17 cellular contexts compared by ENCODE assay signal in the genomic region with DNA sequence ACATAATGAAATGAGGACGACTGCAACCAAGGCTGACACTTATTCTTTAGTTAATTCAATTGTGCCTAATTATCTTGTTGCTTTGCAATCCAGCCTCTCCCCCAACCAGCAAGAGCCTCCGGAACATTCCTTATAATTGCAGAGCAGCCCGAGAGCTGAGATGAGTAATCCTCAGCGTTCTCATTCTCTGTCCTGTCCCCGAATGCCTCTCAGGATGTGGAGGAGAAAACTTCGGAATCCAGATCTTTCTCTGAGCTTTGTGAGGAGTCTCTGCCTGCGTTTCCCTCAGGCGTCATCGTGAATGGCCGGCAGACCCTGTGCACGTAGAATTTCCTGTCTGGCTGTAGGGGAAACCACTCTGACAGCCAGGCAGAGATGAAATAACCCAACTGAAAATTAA.
DNase-seq lines count a peak whose midpoint lies in the region; ATAC-seq and TF ChIP-seq lines count a peak whose summit lies in the region.
"Had no signal": no experiment of that assay in that cellular context is flagged by ENCODE, and none has a peak within 500 bp of the region (broad histone marks: within the 10 kb centered on the region; RNA-seq: fewer than 3 reads in every experiment).

No MANE protein-coding gene starts in this region.

- H3K27ac Mint-ChIP-seq in endodermal cell, result peak overlapping the region; percentile 74
- H3K27ac Mint-ChIP-seq in activated naive CD8-positive, alpha-beta T cell treated with anti-CD3 and anti-CD28 coated beads for 36 hours, result no peak overlapping the region
- H3K27ac Mint-ChIP-seq: activated naive CD4-positive, alpha-beta T cell treated with anti-CD3 and anti-CD28 coated beads, Interleukin-2, amount 10 ng/mL, durations not matched to agents 7 days and 5 days; naive thymus-derived CD4-positive, alpha-beta T cell; T-cell had no signal

- H3K27me3 Mint-ChIP-seq in endodermal cell (ENCODE audit: insufficient read depth), result peaks cover 2% of the 10 kb centered on the region
- H3K27me3 Mint-ChIP-seq in activated naive CD8-positive, alpha-beta T cell treated with anti-CD3 and anti-CD28 coated beads for 36 hours, result peaks cover 43% of the 10 kb centered on the region

- peaks cover 18% of the 10 kb centered on the region for H3K4me1 Mint-ChIP-seq in endodermal cell
- H3K4me1 Mint-ChIP-seq in activated naive CD8-positive, alpha-beta T cell treated with anti-CD3 and anti-CD28 coated beads for 36 hours, result peaks cover 8% of the 10 kb centered on the region
- H3K4me1 Mint-ChIP-seq: activated naive CD4-positive, alpha-beta T cell treated with anti-CD3 and anti-CD28 coated beads, Interleukin-2, amount 10 ng/mL, durations not matched to agents 7 days and 5 days had no signal

- H3K9me3 ChIP-seq in left ventricle myocardium inferior (replicated peaks), result no peaks in the 10 kb centered on the region
- no peaks in the 10 kb centered on the region for H3K9me3 ChIP-seq in endodermal cell (ENCODE audit: control insufficient read depth, low read length)
- H3K9me3 ChIP-seq in mesodermal cell (ENCODE audit: control insufficient read depth, low read length), result no peaks in the 10 kb centered on the region
- H3K9me3 ChIP-seq: heart left ventricle had no signal

- H3K4me3 ChIP-seq in left ventricle myocardium inferior (no peak overlapping the region), endodermal cell (ENCODE audit: low read length) (no peak overlapping the region), mesodermal cell (ENCODE audit: extremely low read depth, insufficient read depth, low read length, poor library complexity, severe bottlenecking) (no peak overlapping the region)
- H3K4me3 ChIP-seq: heart left ventricle had no signal

- H3K27ac ChIP-seq in left ventricle myocardium inferior (replicated peaks) (no peak overlapping the region), endodermal cell (ENCODE audit: low read depth, low read length) (no peak overlapping the region), mesodermal cell (ENCODE audit: low read depth, low read length, severe bottlenecking) (peak overlapping the region; percentile 57)
- H3K27ac ChIP-seq: heart left ventricle had no signal

- intact Hi-C loops in left ventricle myocardium superior (cut with micrococcal nuclease), result no loop called here
- intact Hi-C loops in left ventricle myocardium inferior (cut with micrococcal nuclease), result no loop called here

- 60 to 75% methylated on average over 10 to 11 of the region's 11 CpGs for WGBS in endodermal cell (ENCODE audit: insufficient coverage in 1 of 2, insufficient read length in 1 of 2), 2 experiments
- 63 to 84% methylated on average over 8 to 10 of the region's 11 CpGs for WGBS in mesodermal cell (ENCODE audit: insufficient coverage in 2 of 2), 2 experiments

- no peaks in the 10 kb centered on the region for H3K36me3 ChIP-seq in left ventricle myocardium inferior
- no peaks in the 10 kb centered on the region for H3K36me3 ChIP-seq in endodermal cell (ENCODE audit: control insufficient read depth, insufficient read depth, low read length)
- no peaks in the 10 kb centered on the region for H3K36me3 ChIP-seq in mesodermal cell (ENCODE audit: control insufficient read depth, insufficient read depth, low read length)
- H3K36me3 ChIP-seq: heart left ventricle had no signal

- H3K27me3 ChIP-seq in left ventricle myocardium inferior (ENCODE audit: low read depth) (peaks cover 77% of the 10 kb centered on the region), endodermal cell (ENCODE audit: control insufficient read depth, insufficient read depth, low read length, poor library complexity, severe bottlenecking) (no peaks in the 10 kb centered on the region)

- H3K4me1 ChIP-seq in left ventricle myocardium inferior (peaks cover 8% of the 10 kb centered on the region), endodermal cell (ENCODE audit: control insufficient read depth, insufficient read depth, low read length) (peaks cover 4% of the 10 kb centered on the region), mesodermal cell (ENCODE audit: control insufficient read depth, insufficient read depth, low read length, poor library complexity, severe bottlenecking) (peaks cover 6% of the 10 kb centered on the region)
- H3K4me1 ChIP-seq: heart left ventricle had no signal

- no peak overlapping the region for H3K9ac ChIP-seq in endodermal cell (ENCODE audit: extremely low read depth, low read length, poor library complexity, severe bottlenecking)

- H3K9me3 Mint-ChIP-seq in endodermal cell, result no peaks in the 10 kb centered on the region
- H3K9me3 Mint-ChIP-seq in activated naive CD8-positive, alpha-beta T cell treated with anti-CD3 and anti-CD28 coated beads for 36 hours, result no peaks in the 10 kb centered on the region
- H3K9me3 Mint-ChIP-seq: activated naive CD4-positive, alpha-beta T cell treated with anti-CD3 and anti-CD28 coated beads, Interleukin-2, amount 10 ng/mL, durations not matched to agents 7 days and 5 days; T-cell had no signal

- H3K36me3 Mint-ChIP-seq in endodermal cell (ENCODE audit: low read depth), result no peaks in the 10 kb centered on the region
- no peaks in the 10 kb centered on the region for H3K36me3 Mint-ChIP-seq in activated naive CD8-positive, alpha-beta T cell treated with anti-CD3 and anti-CD28 coated beads for 36 hours
- H3K36me3 Mint-ChIP-seq: activated naive CD4-positive, alpha-beta T cell treated with anti-CD3 and anti-CD28 coated beads, Interleukin-2, amount 10 ng/mL, durations not matched to agents 7 days and 5 days; naive thymus-derived CD4-positive, alpha-beta T cell; T-cell had no signal

- no peak for DNase-seq in left ventricle myocardium superior
- no peak for DNase-seq in left ventricle myocardium inferior
- no peak for DNase-seq in endodermal cell
- DNase-seq in NCI-H226, result no peak
- DNase-seq in DMS79 (lab: John Stamatoyannopoulos, UW), result no peak
- no peak for DNase-seq in activated naive CD8-positive, alpha-beta T cell treated with anti-CD3 and anti-CD28 coated beads for 36 hours
- DNase-seq: activated CD4-positive, CD25-positive, alpha-beta regulatory T cell; activated naive CD4-positive, alpha-beta T cell treated with anti-CD3 and anti-CD28 coated beads, Interleukin-2, amount 10 ng/mL, durations not matched to agents 7 days and 5 days; HCEC 1CT; heart left ventricle; left cardiac atrium; naive thymus-derived CD4-positive, alpha-beta T cell; NCI-H2029; NCI-H69; T-cell had no signal

- no peak overlapping the region for H3K4me3 Mint-ChIP-seq in endodermal cell
- H3K4me3 Mint-ChIP-seq in activated naive CD8-positive, alpha-beta T cell treated with anti-CD3 and anti-CD28 coated beads for 36 hours, result no peak overlapping the region
- H3K4me3 Mint-ChIP-seq: activated naive CD4-positive, alpha-beta T cell treated with anti-CD3 and anti-CD28 coated beads, Interleukin-2, amount 10 ng/mL, durations not matched to agents 7 days and 5 days had no signal

- peak; percentile 38 for ATAC-seq in left ventricle myocardium superior
- no peak for ATAC-seq in GM21528 (IDR thresholded peaks at IDR 0.05; ENCODE audit: low FRiP score, unreplicated experiment)
- ATAC-seq: naive thymus-derived CD4-positive, alpha-beta T cell; T-cell had no signal

- no peak for TF ChIP-seq CTCF in left ventricle myocardium inferior (IDR thresholded peaks at IDR 0.05; ENCODE audit: borderline replicate concordance)
- TF ChIP-seq CTCF in endodermal cell (conservative IDR thresholded peaks at IDR 0.05), result no peak
